ENCODE assay signal across 17 cellular contexts in genomic region chr2:191276792-191277465, GRCh38.
"Had no signal": no experiment of that assay in that cellular context is flagged by ENCODE, and none has a peak within 500 bp of the region (broad histone marks: within the 10 kb centered on the region; RNA-seq: fewer than 3 reads in every experiment).

No MANE protein-coding gene starts in this region.

- H3K4me3 ChIP-seq: dorsolateral prefrontal cortex, heart left ventricle, mucosa of descending colon, right atrium auricular region, sigmoid colon, suprapubic skin, thyroid gland had no signal

- H3K27ac ChIP-seq: dorsolateral prefrontal cortex, heart left ventricle, neutrophil, right atrium auricular region, sigmoid colon, suprapubic skin, thyroid gland had no signal

- H3K4me3 Mint-ChIP-seq: naive thymus-derived CD8-positive, alpha-beta T cell; type B pancreatic cell had no signal

- DNase-seq: cortex of kidney; dorsolateral prefrontal cortex; effector CD8-positive, alpha-beta T cell; heart left ventricle; hippocampal formation; mucosa of descending colon; naive thymus-derived CD8-positive, alpha-beta T cell; posterior cingulate gyrus; sigmoid colon; small intestine; stimulated activated CD4-positive, alpha-beta T cell treated with anti-CD3 and anti-CD28 coated beads, Interleukin-2, amount 100 ng/mL, for 48 hours; stimulated activated naive CD8-positive, alpha-beta T cell treated with anti-CD3 and anti-CD28 coated beads, Interleukin-15, Interleukin-2, amounts not matched to agents 100 U/mL and 50 U/mL, for 24 hours; thyroid gland had no signal

- H3K27me3 Mint-ChIP-seq: type B pancreatic cell had no signal

- H3K27ac Mint-ChIP-seq: naive thymus-derived CD8-positive, alpha-beta T cell; type B pancreatic cell had no signal

- H3K4me1 ChIP-seq: sigmoid colon, suprapubic skin, thyroid gland had no signal

- H3K9me3 Mint-ChIP-seq: naive thymus-derived CD8-positive, alpha-beta T cell; type B pancreatic cell had no signal

- H3K9me3 ChIP-seq: heart left ventricle, mucosa of descending colon, neutrophil, right atrium auricular region, sigmoid colon, suprapubic skin, thyroid gland had no signal

- H3K36me3 ChIP-seq: neutrophil, right atrium auricular region, sigmoid colon, suprapubic skin, thyroid gland had no signal

- H3K36me3 Mint-ChIP-seq: naive thymus-derived CD8-positive, alpha-beta T cell had no signal

- H3K27me3 ChIP-seq: dorsolateral prefrontal cortex, heart left ventricle, neutrophil, right atrium auricular region, sigmoid colon, suprapubic skin, thyroid gland had no signal
